20 cellular contexts compared by ENCODE assay signal in the genomic region with DNA sequence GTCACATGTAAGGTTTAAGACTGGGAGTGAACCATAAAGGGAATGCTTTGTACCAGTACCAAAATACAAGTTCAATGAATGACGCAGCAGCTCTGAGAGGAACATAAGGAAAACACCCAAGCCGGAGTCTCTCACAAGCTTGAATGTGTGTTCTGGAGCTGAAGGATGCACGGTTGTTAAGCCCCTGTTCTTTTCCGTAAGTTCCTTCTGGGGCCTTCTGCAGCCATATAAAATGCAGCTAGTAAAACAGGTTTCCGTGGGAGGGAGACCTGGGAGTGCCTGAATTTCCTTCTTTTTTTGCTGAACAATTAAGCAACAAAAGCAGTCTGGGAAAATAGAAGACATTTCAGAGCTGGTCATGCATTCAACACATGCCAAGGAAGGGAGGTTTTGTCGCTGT.
DNase-seq lines count a peak whose midpoint lies in the region; ATAC-seq, FAIRE-seq and TF ChIP-seq lines count a peak whose summit lies in the region.
"Had no signal": no experiment of that assay in that cellular context is flagged by ENCODE, and none has a peak within 500 bp of the region (broad histone marks: within the 10 kb centered on the region; RNA-seq: fewer than 3 reads in every experiment).

No MANE protein-coding gene starts in this region.

- ATAC-seq in esophagus mucosa = peak; percentile 95
- no peak for ATAC-seq in lower lobe of right lung
- ATAC-seq: natural killer cell had no signal

- H3K27me3 ChIP-seq in lower lobe of right lung (ENCODE audit: low read depth) (no peaks in the 10 kb centered on the region), spleen (replicated peaks in 1 of 7) (no peaks in the 10 kb centered on the region)
- H3K27me3 ChIP-seq: MG63 had no signal

- 67 to 77% (median 73%) methylated on average over 6 of the region's 6 CpGs for WGBS in spleen, 5 donors

- TF ChIP-seq POLR2A in spleen (IDR thresholded peaks at IDR 0.05) (no peak), GM12892 (IDR thresholded peaks at IDR 0.05; ENCODE audit: low read depth, low read length) (no peak)

- intact Hi-C loops in lower lobe of right lung (cut with DNase I) (no loop called here), spleen (cut with DNase I; ENCODE audit: low total_unique reads) (no loop called here)

- H3K4me3 ChIP-seq in lower lobe of right lung (no peak overlapping the region), spleen (no peak overlapping the region)
- H3K4me3 ChIP-seq: MG63, SK-N-MC had no signal

- H3K27ac ChIP-seq in lower lobe of right lung (peak overlapping the region; percentile 25), spleen (peak overlapping the region in 5 of 8 donors; percentile 7 to 65 (median 43))
- H3K27ac ChIP-seq: SK-N-MC had no signal

- TF ChIP-seq CTCF in lower lobe of right lung (IDR thresholded peaks at IDR 0.05) = no peak
- no peak for TF ChIP-seq CTCF in spleen (IDR thresholded peaks at IDR 0.05 in 8 of 11, conservative IDR thresholded peaks at IDR 0.05 in 3 of 11)

- DNase-seq in lower lobe of right lung (no peak), spleen (no peak), NCI-H1694 treated with DMSO at 0.1 percent for 48 hours (lab: John Stamatoyannopoulos, UW) (no peak), NCI-H2227 treated with DMSO at 0.1 percent for 48 hours (lab: John Stamatoyannopoulos, UW) (no peak), GM12892 (ENCODE audit: insufficient read length) (no peak), NCI-H1436 (lab: John Stamatoyannopoulos, UW) (no peak)
- DNase-seq: activated CD4-positive, alpha-beta T cell treated with anti-CD3 and anti-CD28 coated beads, Interleukin-2, amount 50 U/mL, for 1 hour; activated naive CD4-positive, alpha-beta T cell treated with anti-CD3 and anti-CD28 coated beads, Interleukin-2, amount 10 ng/mL, durations not matched to agents 7 days and 5 days; dermis blood vessel endothelial cell; GDM1; MG63; natural killer cell; NCI-H1930; NCI-H510A; stimulated activated CD4-positive, alpha-beta T cell treated with anti-CD3 and anti-CD28 coated beads, Interleukin-2, amount 100 ng/mL, for 24 hours; substantia nigra had no signal

- peak; percentile 53; the same call in 1 of the 2 replicates for TF ChIP-seq EP300 in Ishikawa (IDR thresholded peaks at IDR 0.05; ENCODE audit: borderline replicate concordance)

- H3K4me1 ChIP-seq in lower lobe of right lung (no peaks in the 10 kb centered on the region), spleen (peaks cover 0 to 32% (median 7%) of the 10 kb centered on the region in 6 donors)

- no peak for TF ChIP-seq RAD21 in Ishikawa (IDR thresholded peaks at IDR 0.05; ENCODE audit: low read depth)

- no peak for FAIRE-seq in GM12892 (lab: Jason Lieb, UNC)
- FAIRE-seq: GM12891 had no signal

- H3K9me3 ChIP-seq in lower lobe of right lung (no peaks in the 10 kb centered on the region), spleen (no peaks in the 10 kb centered on the region)
- H3K9me3 ChIP-seq: MG63 had no signal

- no peaks in the 10 kb centered on the region for H3K36me3 ChIP-seq in lower lobe of right lung
- H3K36me3 ChIP-seq in spleen = no peaks in the 10 kb centered on the region
- H3K36me3 ChIP-seq: MG63 had no signal

TF ChIP-seq in Ishikawa, 13 proteins besides CTCF, POLR2A, EP300 and RAD21:
- TF ChIP-seq, protein P1, sequence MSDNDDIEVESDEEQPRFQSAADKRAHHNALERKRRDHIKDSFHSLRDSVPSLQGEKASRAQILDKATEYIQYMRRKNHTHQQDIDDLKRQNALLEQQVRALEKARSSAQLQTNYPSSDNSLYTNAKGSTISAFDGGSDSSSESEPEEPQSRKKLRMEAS (IDR thresholded peaks at IDR 0.05) = peak; percentile 60; the same call in 1 of the 2 replicates
- TF ChIP-seq YY1 (IDR thresholded peaks at IDR 0.05; ENCODE audit: low read depth) (0 out of 2 replicates have a peak, but pooled peaks have one; percentile 40), TAF1 (IDR thresholded peaks at IDR 0.05; ENCODE audit: low read depth) (no peak), FOXM1 (IDR thresholded peaks at IDR 0.05; ENCODE audit: borderline replicate concordance, low read depth) (no peak), ZBTB7A (IDR thresholded peaks at IDR 0.05; ENCODE audit: low read depth) (no peak), TEAD4 (IDR thresholded peaks at IDR 0.05) (peak; percentile 43), TCF12 (IDR thresholded peaks at IDR 0.05; ENCODE audit: low read depth) (no peak), CREB1 (IDR thresholded peaks at IDR 0.05; ENCODE audit: low read depth) (no peak), CEBPB (IDR thresholded peaks at IDR 0.05) (peak; percentile 58), NFIC (IDR thresholded peaks at IDR 0.05) (no peak), EGR1 (IDR thresholded peaks at IDR 0.05) (no peak)
- TF ChIP-seq, protein P2, sequence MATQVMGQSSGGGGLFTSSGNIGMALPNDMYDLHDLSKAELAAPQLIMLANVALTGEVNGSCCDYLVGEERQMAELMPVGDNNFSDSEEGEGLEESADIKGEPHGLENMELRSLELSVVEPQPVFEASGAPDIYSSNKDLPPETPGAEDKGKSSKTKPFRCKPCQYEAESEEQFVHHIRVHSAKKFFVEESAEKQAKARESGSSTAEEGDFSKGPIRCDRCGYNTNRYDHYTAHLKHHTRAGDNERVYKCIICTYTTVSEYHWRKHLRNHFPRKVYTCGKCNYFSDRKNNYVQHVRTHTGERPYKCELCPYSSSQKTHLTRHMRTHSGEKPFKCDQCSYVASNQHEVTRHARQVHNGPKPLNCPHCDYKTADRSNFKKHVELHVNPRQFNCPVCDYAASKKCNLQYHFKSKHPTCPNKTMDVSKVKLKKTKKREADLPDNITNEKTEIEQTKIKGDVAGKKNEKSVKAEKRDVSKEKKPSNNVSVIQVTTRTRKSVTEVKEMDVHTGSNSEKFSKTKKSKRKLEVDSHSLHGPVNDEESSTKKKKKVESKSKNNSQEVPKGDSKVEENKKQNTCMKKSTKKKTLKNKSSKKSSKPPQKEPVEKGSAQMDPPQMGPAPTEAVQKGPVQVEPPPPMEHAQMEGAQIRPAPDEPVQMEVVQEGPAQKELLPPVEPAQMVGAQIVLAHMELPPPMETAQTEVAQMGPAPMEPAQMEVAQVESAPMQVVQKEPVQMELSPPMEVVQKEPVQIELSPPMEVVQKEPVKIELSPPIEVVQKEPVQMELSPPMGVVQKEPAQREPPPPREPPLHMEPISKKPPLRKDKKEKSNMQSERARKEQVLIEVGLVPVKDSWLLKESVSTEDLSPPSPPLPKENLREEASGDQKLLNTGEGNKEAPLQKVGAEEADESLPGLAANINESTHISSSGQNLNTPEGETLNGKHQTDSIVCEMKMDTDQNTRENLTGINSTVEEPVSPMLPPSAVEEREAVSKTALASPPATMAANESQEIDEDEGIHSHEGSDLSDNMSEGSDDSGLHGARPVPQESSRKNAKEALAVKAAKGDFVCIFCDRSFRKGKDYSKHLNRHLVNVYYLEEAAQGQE (IDR thresholded peaks at IDR 0.05; ENCODE audit: low read depth) = no peak
- TF ChIP-seq, protein P3, sequence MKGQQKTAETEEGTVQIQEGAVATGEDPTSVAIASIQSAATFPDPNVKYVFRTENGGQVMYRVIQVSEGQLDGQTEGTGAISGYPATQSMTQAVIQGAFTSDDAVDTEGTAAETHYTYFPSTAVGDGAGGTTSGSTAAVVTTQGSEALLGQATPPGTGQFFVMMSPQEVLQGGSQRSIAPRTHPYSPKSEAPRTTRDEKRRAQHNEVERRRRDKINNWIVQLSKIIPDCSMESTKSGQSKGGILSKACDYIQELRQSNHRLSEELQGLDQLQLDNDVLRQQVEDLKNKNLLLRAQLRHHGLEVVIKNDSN (IDR thresholded peaks at IDR 0.05) = no peak
